ENCODE assay signal across 26 cellular contexts in genomic region chr3:60803812-60804211, GRCh38.
A peak's percentile ranks its signal among the peaks of the same experiment; 100 is the strongest.
DNase-seq lines count a peak whose midpoint lies in the region; FAIRE-seq and TF ChIP-seq lines count a peak whose summit lies in the region.
"Had no signal": no experiment of that assay in that cellular context is flagged by ENCODE, and none has a peak within 500 bp of the region (broad histone marks: within the 10 kb centered on the region; RNA-seq: fewer than 3 reads in every experiment).

No MANE protein-coding gene starts in this region.

- H3K4me2 ChIP-seq in mammary epithelial cell (ENCODE audit: insufficient read depth, low read depth, low read length), result no peak overlapping the region

- no peak overlapping the region for H3K9ac ChIP-seq in mammary epithelial cell (ENCODE audit: insufficient read depth, low read length)
- H3K9ac ChIP-seq: parathyroid adenoma had no signal

- H3K9me3 ChIP-seq in breast epithelium (no peaks in the 10 kb centered on the region), mammary epithelial cell (replicated peaks; ENCODE audit: insufficient read depth, low read length) (no peaks in the 10 kb centered on the region), testis (no peaks in the 10 kb centered on the region), small intestine (ENCODE audit: control insufficient read depth, low read depth) (no peaks in the 10 kb centered on the region)
- H3K9me3 ChIP-seq: esophagus squamous epithelium, mucosa of descending colon, thoracic aorta, vagina had no signal

- TF ChIP-seq POLR2A in breast epithelium (IDR thresholded peaks at IDR 0.05), result no peak
- no peak for TF ChIP-seq POLR2A in testis (IDR thresholded peaks at IDR 0.05)

- in situ Hi-C loops in mammary epithelial cell (cut with MboI; ENCODE audit: low sequenced_read_pairs in 2 of 2), result no loop called here

- H3K36me3 ChIP-seq in breast epithelium, result no peaks in the 10 kb centered on the region
- H3K36me3 ChIP-seq in mammary epithelial cell (ENCODE audit: insufficient read depth, low read length), result no peaks in the 10 kb centered on the region
- no peaks in the 10 kb centered on the region for H3K36me3 ChIP-seq in testis (ENCODE audit: low read depth, missing control alignments)
- H3K36me3 ChIP-seq in small intestine (ENCODE audit: control insufficient read depth in 2 of 2, insufficient read depth in 2 of 2, low read length in 2 of 2), result no peaks in the 10 kb centered on the region
- H3K36me3 ChIP-seq: cardiac muscle cell, esophagus squamous epithelium, thoracic aorta, vagina had no signal

- peak overlapping the region in 2 of 3 donors; percentile 6 to 22 for H3K4me3 ChIP-seq in breast epithelium
- no peak overlapping the region for H3K4me3 ChIP-seq in mammary epithelial cell (replicated peaks in 1 of 3; ENCODE audit: insufficient read depth in 1 of 3, low read depth in 2 of 3, low read length in 3 of 3)
- peak overlapping the region in 57 of 59 donors; percentile 17 to 62 (median 42) for H3K4me3 ChIP-seq in dorsolateral prefrontal cortex
- H3K4me3 ChIP-seq in testis, result no peak overlapping the region
- H3K4me3 ChIP-seq in small intestine (ENCODE audit: low read depth in 1 of 2, low read length in 2 of 2), result no peak overlapping the region
- H3K4me3 ChIP-seq: cardiac muscle cell, esophagus squamous epithelium, mucosa of descending colon, thoracic aorta, vagina had no signal

- no peak for TF ChIP-seq CTCF in breast epithelium (IDR thresholded peaks at IDR 0.05)
- no peak for TF ChIP-seq CTCF in mammary epithelial cell (conservative IDR thresholded peaks at IDR 0.05 in 1 of 2, IDR thresholded peaks at IDR 0.05 in 1 of 2; ENCODE audit: extremely low read depth in 1 of 2, insufficient read depth in 1 of 2, low read depth in 1 of 2, low read length in 2 of 2)
- no peak for TF ChIP-seq CTCF in dorsolateral prefrontal cortex (IDR thresholded peaks at IDR 0.05 in 54 of 56, conservative IDR thresholded peaks at IDR 0.05 in 2 of 56; ENCODE audit: low read depth in 1 of 56, partially characterized antibody in 56 of 56)
- TF ChIP-seq CTCF in testis (IDR thresholded peaks at IDR 0.05), result no peak
- TF ChIP-seq CTCF in GM10248 (IDR thresholded peaks at IDR 0.05; ENCODE audit: control extremely low read depth, extremely low read depth, low read depth, missing control alignments), result no peak

- DNase-seq in breast epithelium (ENCODE audit: low spot score in 2 of 2) (no peak), mammary epithelial cell (no peak), dorsolateral prefrontal cortex (peak in 7 of 10 donors; percentile 3 to 50 (median 46)), midbrain (lab: John Stamatoyannopoulos, UW) (peak; percentile 30), testis (no peak), GM10248 (ENCODE audit: extremely low spot score) (no peak), small intestine (no peak)
- no peak for DNase-seq in stimulated activated CD4-positive, alpha-beta T cell treated with anti-CD3 and anti-CD28 coated beads, Interleukin-4, amount 100 ng/mL, for 1 hour
- DNase-seq: activated CD4-positive, alpha-beta T cell treated with anti-CD3 and anti-CD28 coated beads, Interleukin-2, amount 50 U/mL, for 4 hours; activated naive CD4-positive, alpha-beta T cell treated with anti-CD3 and anti-CD28 coated beads, Interleukin-2, amount 10 ng/mL, durations not matched to agents 7 days and 5 days; activated T-cell treated with anti-CD3 and anti-CD28 coated beads, Interleukin-2, amount 50 U/mL, for 72 hours; AML-193; CD8-positive, alpha-beta memory T cell; esophagus squamous epithelium; IMR-90; kidney; mucosa of descending colon; NCI-H1048; NCI-H1694 treated with DMSO at 0.1 percent for 48 hours; stimulated activated CD4-positive, alpha-beta T cell treated with anti-CD3 and anti-CD28 coated beads, Interleukin-4, amount 100 ng/mL, for 4 hours; T-helper 1 cell had no signal

- CTCF ChIA-PET in mammary epithelial cell (lab: Charles Lee; ENCODE audit: low non-redundant PET), result no interaction called here
- CTCF ChIA-PET in GM10248 (lab: Yijun Ruan, JAX), result interaction anchor here (1.5 kb wide), 1 partner anchor 15 kb away, joined by 3 read pairs; no protein-coding TSS in a partner anchor

- intact Hi-C loops in breast epithelium (cut with DNase I; ENCODE audit: low total_unique reads) (no loop called here), mammary epithelial cell (cut with micrococcal nuclease) (no loop called here), dorsolateral prefrontal cortex (cut with DNase I) (no loop called here), testis (cut with DNase I; ENCODE audit: low total_unique reads) (no loop called here)

- FAIRE-seq in small intestine (lab: Jason Lieb, UNC), result no peak
- FAIRE-seq: kidney had no signal

- no peaks in the 10 kb centered on the region for H4K20me1 ChIP-seq in mammary epithelial cell (ENCODE audit: insufficient read depth, low read length)

- no peaks in the 10 kb centered on the region for H3K27me3 ChIP-seq in breast epithelium
- H3K27me3 ChIP-seq in mammary epithelial cell (ENCODE audit: insufficient read depth, low read length), result no peaks in the 10 kb centered on the region
- no peaks in the 10 kb centered on the region for H3K27me3 ChIP-seq in dorsolateral prefrontal cortex
- no peaks in the 10 kb centered on the region for H3K27me3 ChIP-seq in testis
- no peaks in the 10 kb centered on the region for H3K27me3 ChIP-seq in small intestine (ENCODE audit: control insufficient read depth in 2 of 2, insufficient read depth in 2 of 2, low read length in 2 of 2)
- H3K27me3 ChIP-seq: cardiac muscle cell, esophagus squamous epithelium, vagina had no signal

- no TSS peak for BruUV-seq in mammary epithelial cell (replicated peaks; lab: Mats Ljungman, UMichigan)

- no peaks in the 10 kb centered on the region for H3K79me2 ChIP-seq in mammary epithelial cell (ENCODE audit: insufficient read depth, low read length)
- H3K79me2 ChIP-seq: parathyroid adenoma had no signal

- WGBS in mammary epithelial cell (ENCODE audit: low coverage, missing lambda C conversion rate), result 5% methylated on average over 8 of the region's 9 CpGs
- WGBS in testis, 2 donors, result 75 to 83% methylated on average over 9 of the region's 9 CpGs
- WGBS in small intestine, 3 donors, result 92 to 94% (median 94%) methylated on average over 9 of the region's 9 CpGs

- POLR2A ChIA-PET in GM10248 (lab: Yijun Ruan, JAX), result no interaction called here

- no peak overlapping the region for H2AFZ ChIP-seq in mammary epithelial cell (ENCODE audit: low read depth, low read length)
- H2AFZ ChIP-seq: parathyroid adenoma had no signal

- H3K4me1 ChIP-seq in breast epithelium (no peaks in the 10 kb centered on the region), mammary epithelial cell (ENCODE audit: insufficient read depth, low read length) (no peaks in the 10 kb centered on the region), testis (no peaks in the 10 kb centered on the region), small intestine (ENCODE audit: control insufficient read depth in 2 of 2, insufficient read depth in 1 of 2, low read depth in 1 of 2, low read length in 1 of 2) (no peaks in the 10 kb centered on the region)
- H3K4me1 ChIP-seq: parathyroid adenoma, vagina had no signal

- no peak overlapping the region for H3K27ac ChIP-seq in breast epithelium
- H3K27ac ChIP-seq in mammary epithelial cell (ENCODE audit: insufficient read depth, low read depth, low read length), result no peak overlapping the region
- peak overlapping the region in 26 of 59 donors; percentile 1 to 79 (median 41) for H3K27ac ChIP-seq in dorsolateral prefrontal cortex
- H3K27ac ChIP-seq in testis, result no peak overlapping the region
- H3K27ac ChIP-seq in small intestine (ENCODE audit: low read depth in 1 of 2, low read length in 1 of 2), result no peak overlapping the region
- H3K27ac ChIP-seq: cardiac muscle cell, esophagus squamous epithelium, parathyroid adenoma, RWPE1, thoracic aorta, vagina had no signal

- dilution Hi-C loops in mammary epithelial cell (cut with HindIII; ENCODE audit: low sequenced_read_pairs), result no loop called here

Comparison
In these comparisons a context has a peak if more than half of its experiments do, and no peak if none do; other contexts are left out.
1. H3K4me3 ChIP-seq: peak in breast epithelium (2 of 3) and dorsolateral prefrontal cortex (57 of 59); none in mammary epithelial cell (0 of 3), testis (0 of 2) and small intestine (0 of 2).
2. DNase-seq: peak in dorsolateral prefrontal cortex (7 of 10) and midbrain (single experiment); none in breast epithelium (0 of 2), mammary epithelial cell (single experiment), stimulated activated CD4-positive, alpha-beta T cell treated with anti-CD3 and anti-CD28 coated beads, Interleukin-4, amount 100 ng/mL, for 1 hour (single experiment), testis (single experiment), GM10248 (single experiment) and small intestine (single experiment).